ENCODE assay signal across 1 cellular context in genomic region chr10:96374639-96374984, GRCh38.
TF ChIP-seq lines count a peak whose summit lies in the region.

No MANE protein-coding gene starts in this region.

TF ChIP-seq in GM23338, 12 proteins besides CTCF, POLR2A, EP300 and RAD21 (continued from another document):
- TF ChIP-seq REST (IDR thresholded peaks at IDR 0.05; ENCODE audit: unreplicated experiment) (no peak), NANOG (IDR thresholded peaks at IDR 0.05; ENCODE audit: borderline replicate concordance) (no peak), JUNB (IDR thresholded peaks at IDR 0.05; ENCODE audit: unreplicated experiment) (no peak)
